ENCODE assay signal across 8 cellular contexts in genomic region chr2:112765251-112765650, GRCh38. TPM values are rescaled to one million over a fixed set of nuclear protein-coding genes. Genes with fewer than 3 reads are reported as not detected.
DNase-seq lines count a peak whose midpoint lies in the region; ATAC-seq, FAIRE-seq and TF ChIP-seq lines count a peak whose summit lies in the region.

No MANE protein-coding gene starts in this region.

- H3K9me3 Mint-ChIP-seq in CD4-positive, CD25-positive, alpha-beta regulatory T cell = no peaks in the 10 kb centered on the region
- H3K9me3 Mint-ChIP-seq in natural killer cell = no peaks in the 10 kb centered on the region

- peak overlapping the region in 2 of 3 donors; percentile 68 to 93 for H3K27ac Mint-ChIP-seq in CD4-positive, CD25-positive, alpha-beta regulatory T cell
- H3K27ac Mint-ChIP-seq in natural killer cell = peak overlapping the region; percentile 67 to 92

- H3K36me3 Mint-ChIP-seq in CD4-positive, CD25-positive, alpha-beta regulatory T cell = no peaks in the 10 kb centered on the region
- no peaks in the 10 kb centered on the region for H3K36me3 Mint-ChIP-seq in natural killer cell

- no peak for FAIRE-seq in bronchial epithelial cell (lab: Jason Lieb, UNC)

- H3K4me3 ChIP-seq in CD4-positive, CD25-positive, alpha-beta regulatory T cell (ENCODE audit: low read depth, low read length) = peak overlapping the region; percentile 92
- H3K4me3 ChIP-seq in Jurkat, Clone E6-1 (ENCODE audit: low read length) = peak overlapping the region; percentile 89
- peak overlapping the region; percentile 65 for H3K4me3 ChIP-seq in bronchial epithelial cell (ENCODE audit: low read depth, low read length)

- peak overlapping the region; percentile 95 to 100 (median 97) for H3K4me3 Mint-ChIP-seq in CD4-positive, CD25-positive, alpha-beta regulatory T cell
- peak overlapping the region; percentile 98 for H3K4me3 Mint-ChIP-seq in natural killer cell

- no peak for ATAC-seq in CD4-positive, CD25-positive, alpha-beta regulatory T cell (ENCODE audit: low read depth in 2 of 2)
- ATAC-seq in natural killer cell (no peak), HG02840 (IDR thresholded peaks at IDR 0.05; ENCODE audit: low FRiP score, unreplicated experiment) (no peak)

- no peak for DNase-seq in CD4-positive, CD25-positive, alpha-beta regulatory T cell
- DNase-seq in Jurkat, Clone E6-1 (ENCODE audit: low read depth, low spot score) = no peak
- DNase-seq in bronchial epithelial cell (ENCODE audit: low read depth) = no peak
- DNase-seq in natural killer cell = no peak
- no peak for DNase-seq in stimulated activated naive CD4-positive, alpha-beta T cell (lab: John Stamatoyannopoulos, UW)
- DNase-seq in stimulated activated CD4-positive, alpha-beta T cell treated with anti-CD3 and anti-CD28 coated beads, Interleukin-1b, Interleukin-23, amount 100 ng/mL, for 48 hours = no peak
- no peak for DNase-seq in germinal center (ENCODE audit: low spot score)

- peaks cover 18 to 57% (median 33%) of the 10 kb centered on the region in 4 donors for H3K4me1 Mint-ChIP-seq in CD4-positive, CD25-positive, alpha-beta regulatory T cell
- H3K4me1 Mint-ChIP-seq in natural killer cell = peaks cover 31 to 35% of the 10 kb centered on the region in 2 donors

- intact Hi-C loops in natural killer cell (cut with micrococcal nuclease) = no loop called here

- TF ChIP-seq CTCF in bronchial epithelial cell (IDR thresholded peaks at IDR 0.05; ENCODE audit: insufficient read depth, low read length, severe bottlenecking) (no peak), natural killer cell (IDR thresholded peaks at IDR 0.05) (no peak)

- no peaks in the 10 kb centered on the region for H3K36me3 ChIP-seq in CD4-positive, CD25-positive, alpha-beta regulatory T cell (ENCODE audit: control insufficient read depth, insufficient read depth, low read length)
- H3K36me3 ChIP-seq in bronchial epithelial cell (ENCODE audit: control insufficient read depth, insufficient read depth, low read length) = no peaks in the 10 kb centered on the region

- H3K4me1 ChIP-seq in CD4-positive, CD25-positive, alpha-beta regulatory T cell (ENCODE audit: control insufficient read depth, insufficient read depth, low read length, poor library complexity, severe bottlenecking) = peaks cover 20% of the 10 kb centered on the region

- H3K9me3 ChIP-seq in CD4-positive, CD25-positive, alpha-beta regulatory T cell (ENCODE audit: control insufficient read depth in 2 of 2, low read length in 2 of 2) = no peaks in the 10 kb centered on the region

- no peaks in the 10 kb centered on the region for H3K27me3 ChIP-seq in CD4-positive, CD25-positive, alpha-beta regulatory T cell (ENCODE audit: control insufficient read depth, insufficient read depth, low read length)
- H3K27me3 ChIP-seq in bronchial epithelial cell (ENCODE audit: control insufficient read depth, insufficient read depth, low read length) = no peaks in the 10 kb centered on the region

- peaks cover 5% of the 10 kb centered on the region for H3K27me3 Mint-ChIP-seq in CD4-positive, CD25-positive, alpha-beta regulatory T cell
- no peaks in the 10 kb centered on the region for H3K27me3 Mint-ChIP-seq in natural killer cell (ENCODE audit: low read depth in 2 of 2)

- H3K27ac ChIP-seq in CD4-positive, CD25-positive, alpha-beta regulatory T cell (ENCODE audit: insufficient read depth, low read length, poor library complexity, severe bottlenecking) = peak overlapping the region; percentile 54

RNA-seq across cellular contexts. Expression of gene CKAP2L, which starts 0.8 kb away (rescaled TPM):
- total RNA-seq in CD4-positive, CD25-positive, alpha-beta regulatory T cell = 3.4 TPM
- polyA plus RNA-seq in CD4-positive, CD25-positive, alpha-beta regulatory T cell = 1 to 10 TPM in 1 of 4 donors, under 1 TPM in 3; 0.43 to 1.5 (median 0.76) TPM
- polyA plus RNA-seq in Jurkat, Clone E6-1 (2012; ENCODE audit: insufficient read depth, insufficient read length) = 37.0 TPM
- 0.13 and 0.26 TPM in 2 replicates for total RNA-seq in bronchial epithelial cell
- 1 to 10 TPM; 1.2 to 3.4 (median 1.2) TPM for total RNA-seq in natural killer cell

RNA-seq across cellular contexts. Expression of gene IL1A, which starts 19.0 kb away (rescaled TPM):
- total RNA-seq in CD4-positive, CD25-positive, alpha-beta regulatory T cell = 0.17 TPM
- polyA plus RNA-seq in CD4-positive, CD25-positive, alpha-beta regulatory T cell = not detected
- not detected for polyA plus RNA-seq in Jurkat, Clone E6-1 (2012; ENCODE audit: insufficient read depth, insufficient read length)
- total RNA-seq in bronchial epithelial cell (53.5 and 82.7 TPM in 2 replicates), natural killer cell (1 to 10 TPM in 1 of 3 donors, under 1 TPM in 1, not detected in 1; 0.45 to 1.6 TPM)

RNA-seq across cellular contexts. Expression of gene NT5DC4, which starts 44.4 kb away (rescaled TPM):
- not detected for total RNA-seq in CD4-positive, CD25-positive, alpha-beta regulatory T cell
- not detected for polyA plus RNA-seq in CD4-positive, CD25-positive, alpha-beta regulatory T cell
- polyA plus RNA-seq in Jurkat, Clone E6-1 (2012; ENCODE audit: insufficient read depth, insufficient read length) = not detected
- not detected in 2 replicates for total RNA-seq in bronchial epithelial cell
- 1 to 10 TPM in 1 of 3 donors, under 1 TPM in 1, not detected in 1; 0.45 to 2.0 TPM for total RNA-seq in natural killer cell

Comparison
In these comparisons a context has a peak if more than half of its experiments do, and no peak if none do; other contexts are left out.
1. RNA of gene IL1A, which starts 19.0 kb away (total RNA-seq): 53.5 to 82.7 TPM in bronchial epithelial cell; 0.45 to 1.6 TPM in natural killer cell and 0.17 TPM in CD4-positive, CD25-positive, alpha-beta regulatory T cell (single experiment); every median in the first group is over 10 times any median in the second.
2. Peak in every context shown above with its lines, with median percentiles within 50 percentile points of each other: H3K4me3 ChIP-seq.